1 cellular context compared by ENCODE assay signal in the genomic region with DNA sequence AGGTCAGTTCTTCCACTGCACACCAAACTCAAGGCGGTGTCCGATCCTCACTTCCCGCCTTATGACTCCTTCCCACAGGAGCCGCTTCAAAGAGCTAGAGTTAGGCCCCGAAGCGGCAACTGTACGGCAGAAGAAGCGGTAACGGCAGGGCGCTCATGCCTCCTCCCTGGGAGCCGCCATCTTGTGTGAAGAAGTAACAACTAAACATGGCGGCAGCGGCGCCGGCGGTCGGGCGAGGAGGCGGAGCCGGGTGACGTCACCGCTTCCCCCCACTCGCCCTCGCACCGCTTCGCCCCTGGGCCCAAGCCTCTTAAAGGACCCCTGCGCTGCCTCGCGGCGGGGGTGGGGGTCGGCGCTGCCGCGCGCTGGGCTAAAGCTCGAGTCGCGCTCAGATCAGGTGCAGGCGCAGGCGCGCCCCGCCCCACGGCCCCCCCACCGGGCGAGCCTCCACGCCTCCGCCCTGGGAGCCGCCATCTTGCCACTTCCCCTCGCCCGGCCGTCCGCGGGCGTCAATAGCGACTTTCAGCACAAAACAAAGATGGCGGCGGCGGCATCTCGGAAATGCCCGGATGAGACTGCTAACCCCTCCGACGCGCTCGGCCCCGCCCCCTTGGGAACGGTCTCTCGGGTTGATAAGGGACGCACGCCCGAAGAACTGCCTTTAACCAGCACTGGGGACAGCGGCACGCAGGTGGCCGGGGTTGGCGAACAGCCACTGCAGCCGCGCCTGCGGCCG.
A peak's percentile ranks its signal among the peaks of the same experiment; 100 is the strongest.
TF ChIP-seq lines count a peak whose summit lies in the region.

A gene (minus strand): TSS at position 187 of the 736 bp plus-strand sequence. CDS start 978 bp downstream, outside the sequence.

TF ChIP-seq in H1, 55 proteins besides CTCF, POLR2A, EP300 and RAD21 (continued from another document):
- TF ChIP-seq CREB1 (IDR thresholded peaks at IDR 0.05) (peak; percentile 72), TAF7 (optimal IDR thresholded peaks at IDR 0.05; ENCODE audit: borderline replicate concordance, low read depth, low read length) (peak; percentile 0), TAF1 (IDR thresholded peaks at IDR 0.05; ENCODE audit: low read depth, low read length) (peak; percentile 91), PHF8 (conservative IDR thresholded peaks at IDR 0.05; ENCODE audit: low read depth, low read length) (peak; percentile 64), CHD2 (IDR thresholded peaks at IDR 0.05; ENCODE audit: low read length) (no peak), KDM1A (IDR thresholded peaks at IDR 0.05; ENCODE audit: borderline replicate concordance, low read length) (no peak), RXRA (IDR thresholded peaks at IDR 0.05; ENCODE audit: insufficient read depth, low read depth, low read length) (no peak), SP4 (IDR thresholded peaks at IDR 0.05; ENCODE audit: low read length) (no peak), EGR1 (IDR thresholded peaks at IDR 0.05; ENCODE audit: borderline replicate concordance, low read depth, low read length) (no peak), TBP (IDR thresholded peaks at IDR 0.05; ENCODE audit: low read depth, low read length) (peak; percentile 71), POLR2AphosphoS5 (IDR thresholded peaks at IDR 0.05; ENCODE audit: low read depth, low read length) (peak; percentile 94), YY1 (IDR thresholded peaks at IDR 0.05; ENCODE audit: low read depth, low read length) (peak; percentile 91), BRCA1 (IDR thresholded peaks at IDR 0.05; ENCODE audit: low read depth, low read length) (no peak)
- TF ChIP-seq, protein P1, sequence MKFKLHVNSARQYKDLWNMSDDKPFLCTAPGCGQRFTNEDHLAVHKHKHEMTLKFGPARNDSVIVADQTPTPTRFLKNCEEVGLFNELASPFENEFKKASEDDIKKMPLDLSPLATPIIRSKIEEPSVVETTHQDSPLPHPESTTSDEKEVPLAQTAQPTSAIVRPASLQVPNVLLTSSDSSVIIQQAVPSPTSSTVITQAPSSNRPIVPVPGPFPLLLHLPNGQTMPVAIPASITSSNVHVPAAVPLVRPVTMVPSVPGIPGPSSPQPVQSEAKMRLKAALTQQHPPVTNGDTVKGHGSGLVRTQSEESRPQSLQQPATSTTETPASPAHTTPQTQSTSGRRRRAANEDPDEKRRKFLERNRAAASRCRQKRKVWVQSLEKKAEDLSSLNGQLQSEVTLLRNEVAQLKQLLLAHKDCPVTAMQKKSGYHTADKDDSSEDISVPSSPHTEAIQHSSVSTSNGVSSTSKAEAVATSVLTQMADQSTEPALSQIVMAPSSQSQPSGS (IDR thresholded peaks at IDR 0.05; ENCODE audit: low read length): peak; percentile 81; the same call in 1 of the 2 replicates
- TF ChIP-seq, protein P2, sequence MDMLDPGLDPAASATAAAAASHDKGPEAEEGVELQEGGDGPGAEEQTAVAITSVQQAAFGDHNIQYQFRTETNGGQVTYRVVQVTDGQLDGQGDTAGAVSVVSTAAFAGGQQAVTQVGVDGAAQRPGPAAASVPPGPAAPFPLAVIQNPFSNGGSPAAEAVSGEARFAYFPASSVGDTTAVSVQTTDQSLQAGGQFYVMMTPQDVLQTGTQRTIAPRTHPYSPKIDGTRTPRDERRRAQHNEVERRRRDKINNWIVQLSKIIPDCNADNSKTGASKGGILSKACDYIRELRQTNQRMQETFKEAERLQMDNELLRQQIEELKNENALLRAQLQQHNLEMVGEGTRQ (IDR thresholded peaks at IDR 0.05; ENCODE audit: low read length): no peak
TF ChIP-seq in H1: peak in this region for 9.
